ENCODE assay signal across 8 cellular contexts in the genomic region with DNA sequence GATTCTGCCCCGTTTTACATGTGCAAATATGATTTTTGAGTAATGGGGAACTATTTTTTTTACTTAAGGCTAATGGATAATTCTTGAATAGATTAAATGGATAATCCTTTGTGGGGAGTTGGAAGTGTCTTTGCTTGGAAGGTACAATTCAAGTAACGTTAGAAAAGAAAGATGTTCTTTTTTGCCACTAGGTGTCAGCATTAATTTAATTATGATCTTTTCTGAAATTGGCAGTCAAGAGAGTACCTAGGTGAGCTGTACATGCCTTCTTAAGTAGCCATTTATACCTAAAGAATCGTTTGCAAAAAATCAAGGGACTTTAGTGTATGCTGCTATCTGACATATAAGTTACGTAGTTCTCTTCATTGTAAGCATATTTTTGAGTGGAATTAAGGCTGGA. TPM values are rescaled to one million over a fixed set of nuclear protein-coding genes. Genes with fewer than 3 reads are reported as not detected.
DNase-seq lines count a peak whose midpoint lies in the region; ATAC-seq and TF ChIP-seq lines count a peak whose summit lies in the region.

No MANE protein-coding gene starts in this region.

- ATAC-seq in GM23338 (no peak), T-cell (replicated peaks in 1 of 4) (peak; percentile 18 to 26 (median 25)), GM19324 (IDR thresholded peaks at IDR 0.05; ENCODE audit: low FRiP score, unreplicated experiment) (no peak), GM21717 (IDR thresholded peaks at IDR 0.05; ENCODE audit: unreplicated experiment) (no peak)

- POLR2A ChIA-PET in T-cell (lab: Charles Lee) = interaction anchor here (0.6 to 0.7 kb wide), 5 partner anchors 8 to 341 kb away, joined by 3 read pairs; no protein-coding TSS in a partner anchor

- H3K79me2 ChIP-seq in GM23338 (replicated peaks; ENCODE audit: insufficient read depth) = peaks cover 71% of the 10 kb centered on the region

- CTCF ChIA-PET in T-cell (lab: Charles Lee) = interaction anchor here (0.6 to 3.1 kb wide), 22 partner anchors 9 to 344 kb away, joined by 3 to 34 read pairs (median 4); partner anchors contain the start of gene NVL (in 1 of the 2)

- H3F3A ChIP-seq in GM23338 (replicated peaks; ENCODE audit: low read depth) = peaks cover 4% of the 10 kb centered on the region; the same call in 1 of the 2 replicates

- no peak overlapping the region for H3K27ac Mint-ChIP-seq in GM23338
- H3K27ac Mint-ChIP-seq in T-cell = peak overlapping the region; percentile 73 to 91

- H3K36me3 Mint-ChIP-seq in GM23338 (ENCODE audit: low read depth) (peaks cover 10% of the 10 kb centered on the region), T-cell (peaks cover 10% of the 10 kb centered on the region)

- peaks cover 16% of the 10 kb centered on the region; the same call in 1 of the 2 replicates for H3K4me1 ChIP-seq in GM23338 (ENCODE audit: insufficient read depth)

- no peak overlapping the region for H2AFZ ChIP-seq in GM23338

- H3K9me2 ChIP-seq in GM23338 (ENCODE audit: insufficient read depth) = no peaks in the 10 kb centered on the region

- DNase-seq in DMS79 (lab: John Stamatoyannopoulos, UW) = peak; percentile 52
- peak; percentile 66 for DNase-seq in GM23338 (ENCODE audit: low spot score)
- peak; percentile 78 for DNase-seq in NCI-H1436 treated with DMSO at 0.1 percent for 48 hours (lab: John Stamatoyannopoulos, UW)
- peak in 1 of 34 experiments; percentile 1 for DNase-seq in T-cell
- DNase-seq in fibroblast of mammary gland (ENCODE audit: low read depth) = peak; percentile 68
- peak; percentile 23 for DNase-seq in non-pigmented ciliary epithelial cell (ENCODE audit: low read depth)

- H3K4me2 ChIP-seq in GM23338 = peak overlapping the region; percentile 81

- no peaks in the 10 kb centered on the region for H3K36me3 ChIP-seq in GM23338 (ENCODE audit: insufficient read depth)

- no peaks in the 10 kb centered on the region for H3K27me3 ChIP-seq in GM23338 (ENCODE audit: insufficient read depth)

- H3K4me3 ChIP-seq in GM23338 (peak overlapping the region; percentile 84), fibroblast of mammary gland (ENCODE audit: control insufficient read depth, low read depth, low read length) (no peak overlapping the region)

- no peaks in the 10 kb centered on the region for H3K9me3 Mint-ChIP-seq in GM23338
- no peaks in the 10 kb centered on the region for H3K9me3 Mint-ChIP-seq in T-cell

- H3K27ac ChIP-seq in GM23338 (ENCODE audit: low read depth) = no peak overlapping the region

- peaks cover 19% of the 10 kb centered on the region for H4K20me1 ChIP-seq in GM23338 (replicated peaks; ENCODE audit: insufficient read depth)

- H3K4me3 Mint-ChIP-seq in GM23338 (peak overlapping the region; percentile 91), T-cell (peak overlapping the region; percentile 45 to 68 (median 53))

- H3K4me1 Mint-ChIP-seq in GM23338 (peaks cover 28% of the 10 kb centered on the region), T-cell (peaks cover 40 to 50% (median 41%) of the 10 kb centered on the region in 3 donors)

- no peaks in the 10 kb centered on the region for H3K27me3 Mint-ChIP-seq in GM23338 (ENCODE audit: insufficient read depth, low read depth, poor library complexity)
- peaks cover 2 to 4% of the 10 kb centered on the region in 2 donors for H3K27me3 Mint-ChIP-seq in T-cell

- peak in 1 of 2 experiments; percentile 79 for TF ChIP-seq CTCF in GM23338 (conservative IDR thresholded peaks at IDR 0.05; ENCODE audit: low read depth in 2 of 2)
- peak; percentile 38 for TF ChIP-seq CTCF in fibroblast of mammary gland (conservative IDR thresholded peaks at IDR 0.05; ENCODE audit: control insufficient read depth, insufficient read depth, low read depth, low read length)

TF ChIP-seq in GM23338, 12 proteins besides CTCF, POLR2A, EP300 and RAD21:
- no peak for TF ChIP-seq ETS1 (IDR thresholded peaks at IDR 0.05)
- no peak for TF ChIP-seq ZNF331 (CRISPR knock-in tag; IDR thresholded peaks at IDR 0.05; ENCODE audit: low read depth)
- TF ChIP-seq POLR2AphosphoS5 (IDR thresholded peaks at IDR 0.05; ENCODE audit: low read depth) = no peak
- TF ChIP-seq CREB1 (CRISPR knock-in tag; IDR thresholded peaks at IDR 0.05; ENCODE audit: low read depth) = no peak
- TF ChIP-seq EZH2 (IDR thresholded peaks at IDR 0.05; ENCODE audit: low read depth, unreplicated experiment) = no peak
- no peak for TF ChIP-seq ZNF114 (CRISPR knock-in tag; IDR thresholded peaks at IDR 0.05)

RNA-seq across cellular contexts. Expression of gene FBXO28, which starts 2.2 kb away (rescaled TPM):
- total RNA-seq in GM23338 (2014; rRNA removed; shearing (Covaris generic)) = 38.8 and 45.2 TPM in 2 replicates
- 16.9 and 18.1 TPM in 2 replicates for polyA plus RNA-seq in GM23338 (2016; fragmentation: Nextera tagmentation; extraction: Ambion mirVana)
- total RNA-seq in T-cell = 10 to 100 TPM; 25.9 to 34.8 (median 33.3) TPM

Comparison
In these comparisons a context has a peak if more than half of its experiments do, and no peak if none do; other contexts are left out.
1. ATAC-seq: peak in T-cell (4 of 4); none in GM23338 (single experiment), GM19324 (single experiment) and GM21717 (single experiment).